Comparison of ENCODE assay signal across 19 cellular contexts in genomic region chr17:82407255-82407654, GRCh38. TPM values are rescaled to one million over a fixed set of nuclear protein-coding genes. Genes with fewer than 3 reads are reported as not detected.
DNase-seq lines count a peak whose midpoint lies in the region; ATAC-seq and TF ChIP-seq lines count a peak whose summit lies in the region.
"Had no signal": no experiment of that assay in that cellular context is flagged by ENCODE, and none has a peak within 500 bp of the region (broad histone marks: within the 10 kb centered on the region; RNA-seq: fewer than 3 reads in every experiment).

No MANE protein-coding gene starts in this region.

- WGBS in psoas muscle, 3 donors = 38 to 47% (median 38%) methylated on average over 13 of the region's 13 CpGs

- H3K9me3 Mint-ChIP-seq in endothelial cell (ENCODE audit: unreplicated experiment) = no peaks in the 10 kb centered on the region
- H3K9me3 Mint-ChIP-seq: activated T-helper 17 cell treated with anti-CD3 and anti-CD28 coated beads, Interleukin-2, amount 50 U/mL, for 72 hours; CD14-positive monocyte had no signal

- H4K20me1 ChIP-seq in PC-3 (ENCODE audit: low read length) = no peaks in the 10 kb centered on the region

- no peaks in the 10 kb centered on the region for H3K9me3 ChIP-seq in PC-3 (ENCODE audit: low read length)
- H3K9me3 ChIP-seq in psoas muscle = no peaks in the 10 kb centered on the region

- H3K27me3 ChIP-seq in PC-3 (ENCODE audit: low read length) = no peaks in the 10 kb centered on the region
- no peaks in the 10 kb centered on the region for H3K27me3 ChIP-seq in psoas muscle (ENCODE audit: insufficient read depth in 3 of 3, low read length in 2 of 3)

- H3K4me1 ChIP-seq in PC-3 (ENCODE audit: insufficient read depth, low read length) = no peaks in the 10 kb centered on the region
- H3K4me1 ChIP-seq in psoas muscle = peaks cover 10% of the 10 kb centered on the region

- CTCF ChIA-PET in PC-3 (lab: Charles Lee) = interaction anchor here (0.6 kb wide), 1 partner anchor 149 kb away, joined by 9 read pairs; no protein-coding TSS in a partner anchor

- H3K27ac ChIP-seq in PC-3 (ENCODE audit: low read length) (no peak overlapping the region), psoas muscle (peak overlapping the region; percentile 81)

- H3K4me1 Mint-ChIP-seq in endothelial cell (ENCODE audit: unreplicated experiment) = no peaks in the 10 kb centered on the region
- H3K4me1 Mint-ChIP-seq: activated T-helper 17 cell treated with anti-CD3 and anti-CD28 coated beads, Interleukin-2, amount 50 U/mL, for 72 hours had no signal

- peak; percentile 64 for ATAC-seq in PC-3
- ATAC-seq in psoas muscle = peak; percentile 96 to 98 (median 97)
- no peak for ATAC-seq in HG03280 (IDR thresholded peaks at IDR 0.05; ENCODE audit: unreplicated experiment)
- no peak for ATAC-seq in HG02763 (IDR thresholded peaks at IDR 0.05; ENCODE audit: unreplicated experiment)
- ATAC-seq: activated T-helper 17 cell treated with anti-CD3 and anti-CD28 coated beads, Interleukin-2, amount 50 U/mL, for 72 hours had no signal

- H3K79me2 ChIP-seq in PC-3 (ENCODE audit: low read length) = peaks cover 6% of the 10 kb centered on the region; the same call in 1 of the 2 replicates

- DNase-seq in Daoy (ENCODE audit: low read depth) (peak; percentile 89), PC-3 (peak; percentile 6), brain pericyte (ENCODE audit: low read depth, low spot score) (peak; percentile 67), psoas muscle (peak; percentile 48 to 85), endothelial cell (ENCODE audit: low spot score) (no peak), ecto neural progenitor cell (ENCODE audit: low spot score) (no peak)
- DNase-seq: activated CD4-positive, alpha-beta T cell treated with anti-CD3 and anti-CD28 coated beads for 48 hours; aorta; effector CD4-positive, alpha-beta T cell; OCI-M1; stimulated activated CD4-positive, alpha-beta T cell treated with anti-CD3 and anti-CD28 coated beads, Interleukin-2, amount 100 ng/mL, for 24 hours; T-helper 2 cell had no signal

- H3K9me2 ChIP-seq in PC-3 (replicated peaks; ENCODE audit: low read length) = no peaks in the 10 kb centered on the region

- intact Hi-C loops in PC-3 (cut with micrococcal nuclease) = no loop called here
- intact Hi-C loops in psoas muscle (cut with DNase I) = no loop called here

- no peaks in the 10 kb centered on the region for H3F3A ChIP-seq in PC-3 (ENCODE audit: low read length, unreplicated experiment)

- BruUV-seq in PC-3 (replicated peaks; lab: Mats Ljungman, UMichigan) = no TSS peak

- no peak overlapping the region for H2AFZ ChIP-seq in PC-3 (ENCODE audit: low read length)

- no peak overlapping the region for H3K9ac ChIP-seq in PC-3 (ENCODE audit: low read length)

- no peak overlapping the region for H3K4me3 Mint-ChIP-seq in endothelial cell (ENCODE audit: unreplicated experiment)
- H3K4me3 Mint-ChIP-seq: activated T-helper 17 cell treated with anti-CD3 and anti-CD28 coated beads, Interleukin-2, amount 50 U/mL, for 72 hours; CD14-positive monocyte had no signal

- no peak for TF ChIP-seq CTCF in PC-3 (conservative IDR thresholded peaks at IDR 0.05; ENCODE audit: low read depth, low read length)
- no peak for TF ChIP-seq CTCF in psoas muscle (IDR thresholded peaks at IDR 0.05)
- TF ChIP-seq CTCF in endothelial cell (IDR thresholded peaks at IDR 0.05; ENCODE audit: unreplicated experiment) = no peak

- H3K36me3 ChIP-seq in PC-3 (ENCODE audit: low read depth, low read length) (no peaks in the 10 kb centered on the region; the same call in none of the 2 replicates), psoas muscle (ENCODE audit: insufficient read depth in 1 of 2, low read depth in 1 of 2) (peaks cover 0 to 45% of the 10 kb centered on the region in 2 donors)

- H3K4me2 ChIP-seq in PC-3 (ENCODE audit: low read length) = no peak overlapping the region

- POLR2A ChIA-PET in PC-3 (lab: Charles Lee; ENCODE audit: unreplicated experiment) = no interaction called here

- H3K36me3 Mint-ChIP-seq in endothelial cell (ENCODE audit: low read depth, unreplicated experiment) = peaks cover 3% of the 10 kb centered on the region

- peaks cover 9% of the 10 kb centered on the region for H3K27me3 Mint-ChIP-seq in endothelial cell (ENCODE audit: unreplicated experiment)
- H3K27me3 Mint-ChIP-seq: activated T-helper 17 cell treated with anti-CD3 and anti-CD28 coated beads, Interleukin-2, amount 50 U/mL, for 72 hours; progenitor cell of endocrine pancreas had no signal

- H3K4me3 ChIP-seq in PC-3 (ENCODE audit: low read length) = no peak overlapping the region
- no peak overlapping the region for H3K4me3 ChIP-seq in psoas muscle

- no peak overlapping the region for H3K27ac Mint-ChIP-seq in endothelial cell (ENCODE audit: unreplicated experiment)
- H3K27ac Mint-ChIP-seq: activated T-helper 17 cell treated with anti-CD3 and anti-CD28 coated beads, Interleukin-2, amount 50 U/mL, for 72 hours; progenitor cell of endocrine pancreas had no signal

RNA-seq across cellular contexts. Expression of gene HEXD, which starts 10.9 kb away (rescaled TPM):
- 4.9 and 9.4 TPM in 2 replicates for total RNA-seq in Daoy (2014; rRNA removed; shearing (Covaris generic))
- total RNA-seq in PC-3 (2014; rRNA removed) (12.7 and 18.3 TPM in 2 replicates), psoas muscle (10 to 100 TPM; 17.4 to 27.4 (median 23.7) TPM), endothelial cell (ENCODE audit: unreplicated experiment) (22.0 TPM)
- polyA plus RNA-seq in psoas muscle = 10 to 100 TPM; 19.5 to 29.8 (median 20.9) TPM

RNA-seq across cellular contexts. Expression of gene OGFOD3, which starts 11.1 kb away (rescaled TPM):
- total RNA-seq in Daoy (2014; rRNA removed; shearing (Covaris generic)) = 38.6 and 39.8 TPM in 2 replicates
- total RNA-seq in PC-3 (2014; rRNA removed) (56.1 and 79.2 TPM in 2 replicates), psoas muscle (10 to 100 TPM; 21.2 to 29.3 (median 27.1) TPM), endothelial cell (ENCODE audit: unreplicated experiment) (15.7 TPM)
- 10 to 100 TPM; 15.5 to 30.4 (median 24.5) TPM for polyA plus RNA-seq in psoas muscle

RNA-seq across cellular contexts. Expression of gene UTS2R, which starts 35.7 kb away (rescaled TPM):
- total RNA-seq in Daoy (2014; rRNA removed; shearing (Covaris generic)) = not detected in 2 replicates
- total RNA-seq in PC-3 (2014; rRNA removed) = not detected in 2 replicates
- 1 to 10 TPM in 2 of 4 donors, under 1 TPM in 1, not detected in 1; 0.15 to 3.8 (median 1.3) TPM for total RNA-seq in psoas muscle
- under 1 TPM in 1 of 3 donors, not detected in 2; 0.10 TPM for polyA plus RNA-seq in psoas muscle
- total RNA-seq in endothelial cell (ENCODE audit: unreplicated experiment) = not detected
- total RNA-seq: aorta, fibroblast of villous mesenchyme had no signal
- polyA plus RNA-seq: aorta, CD14-positive monocyte, keratinocyte had no signal

RNA-seq across cellular contexts. Expression of gene CYBC1, which starts 43.3 kb away (rescaled TPM):
- total RNA-seq in Daoy (2014; rRNA removed; shearing (Covaris generic)) = 26.3 and 59.3 TPM in 2 replicates
- total RNA-seq in PC-3 (2014; rRNA removed) (63.6 and 77.2 TPM in 2 replicates), psoas muscle (10 to 100 TPM; 14.5 to 21.4 (median 17.4) TPM), endothelial cell (ENCODE audit: unreplicated experiment) (75.7 TPM)
- 10 to 100 TPM; 14.4 to 31.6 (median 24.8) TPM for polyA plus RNA-seq in psoas muscle

RNA-seq across cellular contexts. Expression of gene TEX19, which starts 48.2 kb away (rescaled TPM):
- total RNA-seq in Daoy (2014; rRNA removed; shearing (Covaris generic)) = not detected in 2 replicates
- total RNA-seq in PC-3 (2014; rRNA removed) (0.46 and 1.2 TPM in 2 replicates), psoas muscle (under 1 TPM in 2 of 4 donors, not detected in 2; 0.17 to 0.24 TPM), endothelial cell (ENCODE audit: unreplicated experiment) (0.26 TPM)
- polyA plus RNA-seq in psoas muscle = under 1 TPM; 0.07 to 0.35 (median 0.13) TPM
- total RNA-seq: aorta, fibroblast of villous mesenchyme, progenitor cell of endocrine pancreas had no signal
- polyA plus RNA-seq: aorta, CD14-positive monocyte, keratinocyte had no signal

Comparison
In these comparisons a context has a peak if more than half of its experiments do, and no peak if none do; other contexts are left out.
1. DNase-seq: peak in Daoy (single experiment), PC-3 (single experiment), brain pericyte (single experiment) and psoas muscle (2 of 2); none in endothelial cell (single experiment) and ecto neural progenitor cell (single experiment).
2. ATAC-seq: peak in PC-3 (single experiment) and psoas muscle (4 of 4); none in HG03280 (single experiment) and HG02763 (single experiment).